1 cellular context compared by ENCODE assay signal in genomic region chr9:20726144-20726543, GRCh38.
TF ChIP-seq lines count a peak whose summit lies in the region.

No MANE protein-coding gene starts in this region.

TF ChIP-seq in endothelial cell of umbilical vein, 7 proteins besides CTCF, POLR2A, EP300 and RAD21:
- TF ChIP-seq MAX (IDR thresholded peaks at IDR 0.05; ENCODE audit: insufficient read depth, insufficient read length) (no peak), FOS (IDR thresholded peaks at IDR 0.05; ENCODE audit: borderline replicate concordance, insufficient read depth, low read length) (no peak), EZH2 (IDR thresholded peaks at IDR 0.05; ENCODE audit: borderline replicate concordance, low read depth, low read length, severe bottlenecking) (no peak), MYC (IDR thresholded peaks at IDR 0.05; ENCODE audit: low read depth, low read length) (no peak), GATA2 (IDR thresholded peaks at IDR 0.05; ENCODE audit: insufficient read depth, insufficient read length, low read depth, low read length) (no peak), JUN (IDR thresholded peaks at IDR 0.05; ENCODE audit: borderline replicate concordance, insufficient read depth, insufficient read length, low read depth) (no peak), POLR2AphosphoS5 (IDR thresholded peaks at IDR 0.05; ENCODE audit: insufficient read depth, low read depth, low read length) (no peak)
